8 cellular contexts compared by ENCODE assay signal in the genomic region with DNA sequence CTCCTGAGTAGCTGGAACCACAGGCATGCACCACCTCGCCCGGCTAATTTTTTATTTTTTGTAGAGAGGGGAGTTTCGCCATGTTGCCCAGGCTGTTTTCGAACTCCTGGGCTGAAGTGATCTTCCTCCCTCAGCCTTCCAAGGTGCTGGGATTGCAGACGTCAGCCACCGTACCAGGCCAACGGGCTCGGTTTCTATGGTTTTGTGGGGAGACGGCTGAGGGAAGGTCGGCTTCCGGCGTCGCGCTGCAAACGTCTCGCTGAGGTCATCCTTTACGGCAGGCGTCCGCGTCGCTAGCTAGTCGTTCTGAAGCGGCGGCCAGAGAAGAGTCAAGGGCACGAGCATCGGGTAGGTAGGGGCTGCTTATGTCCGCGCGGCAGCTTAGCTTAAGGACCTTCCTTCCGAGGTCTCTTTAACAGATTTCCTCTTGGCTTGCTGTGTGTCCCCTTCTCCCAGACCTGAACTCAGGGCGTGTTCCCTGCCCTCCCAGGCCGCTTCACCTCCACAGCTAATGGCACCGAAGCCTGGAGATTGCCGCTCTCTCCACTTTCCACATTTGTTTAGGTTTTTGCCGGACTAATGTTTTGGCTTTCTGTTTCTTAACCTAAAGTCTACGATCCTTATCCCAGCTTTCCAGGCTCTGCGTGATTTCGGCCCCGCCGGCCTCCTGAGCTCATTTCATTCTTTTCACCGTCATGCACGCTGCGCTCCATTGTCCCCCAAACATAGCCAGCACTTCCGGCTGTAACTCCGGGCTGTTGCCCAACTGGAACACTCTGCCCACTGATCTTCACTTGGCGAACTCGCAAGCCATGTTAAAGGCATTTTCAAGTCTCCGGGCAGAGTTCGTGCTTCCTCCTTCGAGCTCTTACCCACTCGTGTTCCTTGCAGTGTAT. TPM values are rescaled to one million over a fixed set of nuclear protein-coding genes. Genes with fewer than 3 reads are reported as not detected.
A peak's percentile ranks its signal among the peaks of the same experiment; 100 is the strongest.
DNase-seq lines count a peak whose midpoint lies in the region; TF ChIP-seq lines count a peak whose summit lies in the region.

Gene NDUFS5 (plus strand): TSS at position 300 of the 896 bp plus-strand sequence. CDS start 2,375 bp downstream, outside the sequence.

- H3K4me1 Mint-ChIP-seq in H9 (peaks cover 9 to 11% of the 10 kb centered on the region in 2 experiments), neural crest cell (peaks cover 18% of the 10 kb centered on the region)

- H3K9me3 ChIP-seq in H9 (ENCODE audit: control insufficient read depth, low read depth, low read length) (no peaks in the 10 kb centered on the region), MM.1S (replicated peaks; ENCODE audit: insufficient read depth, low read length) (no peaks in the 10 kb centered on the region), stomach (no peaks in the 10 kb centered on the region)

- intact Hi-C loops in stomach (cut with DNase I; ENCODE audit: low total_unique reads), result no loop called here

- H2BK20ac ChIP-seq in H9 (ENCODE audit: low read depth, low read length, poor library complexity, severe bottlenecking), result no peak within 1 kb of the TSS

- H2BK12ac ChIP-seq in H9 (ENCODE audit: insufficient read length, low read depth, low read length), result no peak within 1 kb of the TSS

- no peak within 1 kb of the TSS for H2AK5ac ChIP-seq in H9 (ENCODE audit: insufficient read length, low read length)

- H3K27me3 ChIP-seq in H9 (ENCODE audit: insufficient read depth, low read length) (no peaks in the 10 kb centered on the region), MM.1S (replicated peaks; ENCODE audit: insufficient read depth, low read length) (no peaks in the 10 kb centered on the region), stomach (no peaks in the 10 kb centered on the region)

- H3K9me3 Mint-ChIP-seq in H9 (peaks cover 0 to 5% of the 10 kb centered on the region in 2 experiments; a peak in 1 of 5 replicates), neural crest cell (no peaks in the 10 kb centered on the region)

- no peak within 1 kb of the TSS for H3T11ph ChIP-seq in H9 (ENCODE audit: low read length)

- DNase-seq in EL (peak; percentile 91), H9 (peak; percentile 94), MM.1S (peak; percentile 90), SIG-M5 treated with dmso at 0.1 percent for 504 hours (lab: John Stamatoyannopoulos, UW; ENCODE audit: unreplicated experiment) (peak; percentile 88), activated gamma-delta T cell treated with Interleukin-2 at 50 U/mL for 16 hours (peak; percentile 78), foreskin fibroblast (peak; percentile 91 to 97), neural crest cell (ENCODE audit: low read depth, low spot score) (peak; percentile 77), stomach (peak; percentile 90)

- no peak within 1 kb of the TSS for H4K8ac ChIP-seq in H9 (replicated peaks; ENCODE audit: insufficient read length, low read depth, low read length)

- peaks cover 7% of the 10 kb centered on the region for H3F3A ChIP-seq in MM.1S (ENCODE audit: insufficient read depth, low read length)

- WGBS in H9 (ENCODE audit: extremely low coverage, insufficient read length, low lambda C conversion rate), result no CpG with 5 or more reads among the region's 51 CpGs
- 0 to 1% (median 1%) methylated on average over 36 to 51 of the region's 51 CpGs for WGBS in stomach, 5 donors

- H3K9ac ChIP-seq in H9 (ENCODE audit: extremely low read depth, insufficient read length, low read length) (peak within 1 kb of the TSS; percentile 93), MM.1S (ENCODE audit: low read length) (peak within 1 kb of the TSS; percentile 85)

- peak within 1 kb of the TSS; percentile 59 for H3K27ac ChIP-seq in H9 (ENCODE audit: insufficient read length, low read depth, low read length)
- peak within 1 kb of the TSS; percentile 73 for H3K27ac ChIP-seq in MM.1S (ENCODE audit: low read length)
- H3K27ac ChIP-seq in stomach, result peak within 1 kb of the TSS; percentile 85 to 98 (median 95)

- H3K56ac ChIP-seq in H9 (ENCODE audit: insufficient read length, low read depth, low read length), result peak within 1 kb of the TSS; percentile 42

- peak within 1 kb of the TSS; percentile 89 to 96 for H3K4me3 Mint-ChIP-seq in H9
- peak within 1 kb of the TSS; percentile 95 for H3K4me3 Mint-ChIP-seq in neural crest cell

- H3K23me2 ChIP-seq in H9 (ENCODE audit: insufficient read length, low read depth, low read length, poor library complexity, severe bottlenecking), result peaks cover 5% of the 10 kb centered on the region

- H2BK120ac ChIP-seq in H9 (ENCODE audit: low read depth, low read length, poor library complexity, severe bottlenecking), result peak within 1 kb of the TSS; percentile 67

- H4K20me1 ChIP-seq in H9 (ENCODE audit: control insufficient read depth, insufficient read depth, insufficient read length), result no peaks in the 10 kb centered on the region
- no peaks in the 10 kb centered on the region for H4K20me1 ChIP-seq in MM.1S (ENCODE audit: insufficient read depth, low read length)

- H3K9me2 ChIP-seq in MM.1S (replicated peaks; ENCODE audit: insufficient read depth, low read length), result no peaks in the 10 kb centered on the region

- peak within 1 kb of the TSS; percentile 97 for H3K4me3 ChIP-seq in MM.1S (ENCODE audit: low read length)
- H3K4me3 ChIP-seq in foreskin fibroblast (ENCODE audit: low read depth in 1 of 2, low read length in 2 of 2), result peak within 1 kb of the TSS; percentile 95 to 97
- H3K4me3 ChIP-seq in stomach, result peak within 1 kb of the TSS; percentile 56 to 76 (median 65)

- H3K36me3 Mint-ChIP-seq in H9 (ENCODE audit: insufficient read depth in 1 of 3, low read depth in 3 of 3), result peaks cover 15 to 38% (median 30%) of the 10 kb centered on the region in 3 experiments; a peak in 6 of 7 replicates
- peaks cover 8% of the 10 kb centered on the region for H3K36me3 Mint-ChIP-seq in neural crest cell (ENCODE audit: low read depth)

- H4K5ac ChIP-seq in H9 (ENCODE audit: insufficient read length, low read depth, low read length), result peak within 1 kb of the TSS; percentile 53

- TF ChIP-seq POLR2A in stomach (IDR thresholded peaks at IDR 0.05), result peak in 2 of 4 donors; percentile 55 to 73

- H3K36me3 ChIP-seq in MM.1S (replicated peaks; ENCODE audit: insufficient read depth, low read length), result peaks cover 6% of the 10 kb centered on the region; the same call in 1 of the 2 replicates
- H3K36me3 ChIP-seq in stomach, result peaks cover 17 to 32% (median 31%) of the 10 kb centered on the region in 4 donors

- H2AFZ ChIP-seq in H9 (ENCODE audit: low read length) (no peak within 1 kb of the TSS), MM.1S (ENCODE audit: low read length) (peak within 1 kb of the TSS; percentile 97)

- H3K79me2 ChIP-seq in H9 (ENCODE audit: insufficient read depth, low read length) (peaks cover 9% of the 10 kb centered on the region; the same call in 1 of the 2 replicates), MM.1S (ENCODE audit: low read length) (peaks cover 40% of the 10 kb centered on the region)

- H3K27me3 Mint-ChIP-seq in H9 (ENCODE audit: low read depth), result no peaks in the 10 kb centered on the region
- no peaks in the 10 kb centered on the region for H3K27me3 Mint-ChIP-seq in neural crest cell (ENCODE audit: low read depth)

- no peak for TF ChIP-seq EP300 in stomach (IDR thresholded peaks at IDR 0.05)

- H3K4me2 ChIP-seq in H9 (ENCODE audit: insufficient read depth, insufficient read length, low read length) (peak within 1 kb of the TSS; percentile 78), MM.1S (ENCODE audit: low read depth, low read length) (peak within 1 kb of the TSS; percentile 58)

- H3K27ac Mint-ChIP-seq in H9, result peak within 1 kb of the TSS; percentile 98 to 100 (median 99)
- peak within 1 kb of the TSS; percentile 99 for H3K27ac Mint-ChIP-seq in neural crest cell (ENCODE audit: unreplicated experiment)

- H3K18ac ChIP-seq in H9 (ENCODE audit: insufficient read length, low read depth, low read length), result peak within 1 kb of the TSS; percentile 96

- no peak for TF ChIP-seq CTCF in H9 (conservative IDR thresholded peaks at IDR 0.05)
- no peak for TF ChIP-seq CTCF in MM.1S (IDR thresholded peaks at IDR 0.05; ENCODE audit: low read length)
- TF ChIP-seq CTCF in foreskin fibroblast (IDR thresholded peaks at IDR 0.05; ENCODE audit: low read depth, low read length), result no peak
- TF ChIP-seq CTCF in neural crest cell (conservative IDR thresholded peaks at IDR 0.05), result no peak
- no peak for TF ChIP-seq CTCF in stomach (IDR thresholded peaks at IDR 0.05)

- peak within 1 kb of the TSS; percentile 97 for H3K14ac ChIP-seq in H9 (ENCODE audit: insufficient read depth, low read length)

- peak within 1 kb of the TSS; percentile 84 for H2BK5ac ChIP-seq in H9 (ENCODE audit: insufficient read length, low read length)

- H4K91ac ChIP-seq in H9 (ENCODE audit: insufficient read length, low read depth, low read length), result no peak within 1 kb of the TSS

- no peak within 1 kb of the TSS for H3K23ac ChIP-seq in H9 (ENCODE audit: insufficient read length, low read depth, low read length)

- no peaks in the 10 kb centered on the region for H3K4me1 ChIP-seq in H9 (ENCODE audit: insufficient read depth, low read length)
- 0 out of 2 replicates have a peak, but pooled peaks cover 3% of the 10 kb centered on the region for H3K4me1 ChIP-seq in MM.1S (ENCODE audit: low read length)
- H3K4me1 ChIP-seq in stomach, result peaks cover 9 to 47% (median 16%) of the 10 kb centered on the region in 4 donors

- H3K4ac ChIP-seq in H9 (ENCODE audit: low read depth, low read length), result no peak within 1 kb of the TSS; the same call in 1 of the 2 replicates

- H2BK15ac ChIP-seq in H9 (ENCODE audit: low read depth, low read length), result no peak within 1 kb of the TSS

- peaks cover 5% of the 10 kb centered on the region for H3K79me1 ChIP-seq in H9 (ENCODE audit: insufficient read depth, low read depth, low read length, poor library complexity, severe bottlenecking)

RNA-seq across cellular contexts. Expression of gene NDUFS5, which starts in this region (rescaled TPM):
- total RNA-seq in H9 (2021) (367 and 376 TPM in 2 replicates), neural crest cell (237 and 256 TPM in 2 replicates), stomach (100 to 1,000 TPM; 104 to 333 (median 166) TPM)
- polyA plus RNA-seq in stomach, result 100 to 1,000 TPM; 610 to 829 (median 727) TPM

Comparison
In these comparisons a context has a peak if more than half of its experiments do, and no peak if none do; other contexts are left out.
1. Peak in every context shown above with its lines: DNase-seq, H3K4me3 ChIP-seq and H3K27ac ChIP-seq.